Comparison of ENCODE assay signal across 8 cellular contexts in genomic region chr2:111494981-111495315, GRCh38.
A peak's percentile ranks its signal among the peaks of the same experiment; 100 is the strongest.
DNase-seq lines count a peak whose midpoint lies in the region; ATAC-seq and TF ChIP-seq lines count a peak whose summit lies in the region.
"Not testable (repeated sequence)": the region's sequence is repeated elsewhere in the genome, so short reads cannot be mapped to it uniquely, and the experiment has no call there.

No MANE protein-coding gene starts in this region.

- TF ChIP-seq CTCF in MM.1S (IDR thresholded peaks at IDR 0.05; ENCODE audit: low read length); epithelial cell of proximal tubule (conservative IDR thresholded peaks at IDR 0.05; ENCODE audit: low read depth, low read length); lung (IDR thresholded peaks at IDR 0.05; ENCODE audit: control extremely low read depth, extremely low read depth): not testable (repeated sequence)

- peaks cover 35% of the 10 kb centered on the region for H3K79me2 ChIP-seq in MM.1S (ENCODE audit: low read length)

- H3K4me3 ChIP-seq in BLaER1 treated with 17β-estradiol and CSF1 and Interleukin-3, amounts not matched to agents 10 nM and 100 nM = peak overlapping the region in 1 of 10 experiments; percentile 44; a peak in 1 of 20 replicates
- H3K4me3 ChIP-seq in MM.1S (ENCODE audit: low read length) (peak overlapping the region; percentile 60), epithelial cell of proximal tubule (ENCODE audit: low read depth, low read length) (peak overlapping the region; percentile 52)
- H3K4me3 ChIP-seq in lung = not testable (repeated sequence)

- H3K9me3 Mint-ChIP-seq in activated T-helper 17 cell treated with anti-CD3 and anti-CD28 coated beads, Interleukin-2, amount 50 U/mL, for 72 hours; stimulated activated effector memory CD8-positive, alpha-beta T cell treated with anti-CD3 and anti-CD28 coated beads, Interleukin-12 subunit alpha, Interleukin-12 subunit beta, amount 100 ng/mL, for 72 hours: not testable (repeated sequence)

- H3K36me3 Mint-ChIP-seq in activated T-helper 17 cell treated with anti-CD3 and anti-CD28 coated beads, Interleukin-2, amount 50 U/mL, for 72 hours (ENCODE audit: low read depth) = not testable (repeated sequence)
- H3K36me3 Mint-ChIP-seq in stimulated activated effector memory CD8-positive, alpha-beta T cell treated with anti-CD3 and anti-CD28 coated beads, Interleukin-12 subunit alpha, Interleukin-12 subunit beta, amount 100 ng/mL, for 72 hours = peaks cover 13% of the 10 kb centered on the region

- H3K4me1 Mint-ChIP-seq in activated T-helper 17 cell treated with anti-CD3 and anti-CD28 coated beads, Interleukin-2, amount 50 U/mL, for 72 hours = not testable (repeated sequence)
- peaks cover 13% of the 10 kb centered on the region for H3K4me1 Mint-ChIP-seq in stimulated activated effector memory CD8-positive, alpha-beta T cell treated with anti-CD3 and anti-CD28 coated beads, Interleukin-12 subunit alpha, Interleukin-12 subunit beta, amount 100 ng/mL, for 72 hours

- H2AFZ ChIP-seq in MM.1S (ENCODE audit: low read length) = not testable (repeated sequence)

- H3K9me3 ChIP-seq in BLaER1 treated with 17β-estradiol and CSF1 and Interleukin-3, amounts not matched to agents 10 nM and 100 nM (replicated peaks in 1 of 11); MM.1S (replicated peaks; ENCODE audit: insufficient read depth, low read length); lung (ENCODE audit: control insufficient read depth in 2 of 2, insufficient read depth in 1 of 2, low read length in 1 of 2): not testable (repeated sequence)

- not testable (repeated sequence) for H3K27ac Mint-ChIP-seq in activated T-helper 17 cell treated with anti-CD3 and anti-CD28 coated beads, Interleukin-2, amount 50 U/mL, for 72 hours
- H3K27ac Mint-ChIP-seq in stimulated activated effector memory CD8-positive, alpha-beta T cell treated with anti-CD3 and anti-CD28 coated beads, Interleukin-12 subunit alpha, Interleukin-12 subunit beta, amount 100 ng/mL, for 72 hours = peak overlapping the region; percentile 89

- H4K20me1 ChIP-seq in BLaER1 treated with 17β-estradiol and CSF1 and Interleukin-3, amounts not matched to agents 10 nM and 100 nM; MM.1S (ENCODE audit: insufficient read depth, low read length): not testable (repeated sequence)

- H3K36me3 ChIP-seq in BLaER1 treated with 17β-estradiol and CSF1 and Interleukin-3, amounts not matched to agents 10 nM and 100 nM; MM.1S (replicated peaks; ENCODE audit: insufficient read depth, low read length); lung (ENCODE audit: control insufficient read depth in 2 of 2, insufficient read depth in 2 of 2, low read length in 2 of 2): not testable (repeated sequence)

- not testable (repeated sequence) for H3K27me3 ChIP-seq in BLaER1 treated with 17β-estradiol and CSF1 and Interleukin-3, amounts not matched to agents 10 nM and 100 nM; MM.1S (replicated peaks; ENCODE audit: insufficient read depth, low read length); lung (ENCODE audit: control insufficient read depth, insufficient read depth)

- not testable (repeated sequence) for H3F3A ChIP-seq in MM.1S (ENCODE audit: insufficient read depth, low read length)

- not testable (repeated sequence) for H3K9me2 ChIP-seq in MM.1S (replicated peaks; ENCODE audit: insufficient read depth, low read length)

- not testable (repeated sequence) for H3K27me3 Mint-ChIP-seq in activated T-helper 17 cell treated with anti-CD3 and anti-CD28 coated beads, Interleukin-2, amount 50 U/mL, for 72 hours

- peak overlapping the region in 8 of 11 experiments; percentile 47 to 63 (median 57); a peak in 11 of 22 replicates for H3K4me2 ChIP-seq in BLaER1 treated with 17β-estradiol and CSF1 and Interleukin-3, amounts not matched to agents 10 nM and 100 nM
- H3K4me2 ChIP-seq in MM.1S (ENCODE audit: low read depth, low read length) = not testable (repeated sequence)

- not testable (repeated sequence) for DNase-seq in MM.1S; epithelial cell of proximal tubule (ENCODE audit: low read depth); lung (ENCODE audit: low spot score); stimulated activated effector memory CD8-positive, alpha-beta T cell treated with anti-CD3 and anti-CD28 coated beads, Interleukin-12 subunit alpha, Interleukin-12 subunit beta, amount 100 ng/mL, for 72 hours (ENCODE audit: low spot score in 2 of 2)

- not testable (repeated sequence) for H3K27ac ChIP-seq in BLaER1 treated with 17β-estradiol and CSF1 and Interleukin-3, amounts not matched to agents 10 nM and 100 nM
- H3K27ac ChIP-seq in MM.1S (ENCODE audit: low read length) (peak overlapping the region; percentile 89; the same call in 1 of the 2 replicates), lung (ENCODE audit: low read depth in 1 of 2, low read length in 1 of 2) (peak overlapping the region; percentile 68 to 79)

- H3K4me3 Mint-ChIP-seq in activated T-helper 17 cell treated with anti-CD3 and anti-CD28 coated beads, Interleukin-2, amount 50 U/mL, for 72 hours = peak overlapping the region; percentile 75
- H3K4me3 Mint-ChIP-seq in stimulated activated effector memory CD8-positive, alpha-beta T cell treated with anti-CD3 and anti-CD28 coated beads, Interleukin-12 subunit alpha, Interleukin-12 subunit beta, amount 100 ng/mL, for 72 hours = peak overlapping the region; percentile 66

- ATAC-seq in GM21390 (IDR thresholded peaks at IDR 0.05; ENCODE audit: unreplicated experiment) (peak; percentile 60), HG03060 (IDR thresholded peaks at IDR 0.05; ENCODE audit: low read depth, unreplicated experiment) (peak; percentile 33), lung (ENCODE audit: insufficient read depth, low FRiP score) (peak; percentile 81)
- peak; percentile 48 for ATAC-seq in activated T-helper 17 cell treated with anti-CD3 and anti-CD28 coated beads, Interleukin-2, amount 50 U/mL, for 72 hours (replicated peaks)
- peak; percentile 41 for ATAC-seq in stimulated activated effector memory CD8-positive, alpha-beta T cell treated with anti-CD3 and anti-CD28 coated beads, Interleukin-12 subunit alpha, Interleukin-12 subunit beta, amount 100 ng/mL, for 72 hours

- H3K4me1 ChIP-seq in BLaER1 treated with 17β-estradiol and CSF1 and Interleukin-3, amounts not matched to agents 10 nM and 100 nM = peaks cover 4 to 19% (median 9%) of the 10 kb centered on the region in 10 experiments; a peak in 16 of 20 replicates
- H3K4me1 ChIP-seq in MM.1S (ENCODE audit: low read length); lung (ENCODE audit: control insufficient read depth in 2 of 2, insufficient read depth in 2 of 2, low read length in 2 of 2): not testable (repeated sequence)

- H3K9ac ChIP-seq in BLaER1 treated with 17β-estradiol and CSF1 and Interleukin-3, amounts not matched to agents 10 nM and 100 nM = not testable (repeated sequence)
- peak overlapping the region; percentile 75; the same call in 1 of the 2 replicates for H3K9ac ChIP-seq in MM.1S (ENCODE audit: low read length)

- 0% methylated on average over 3 of the region's 7 CpGs; no CpG with 5 or more reads in 1 of the 2 donors for WGBS in lung, 2 donors
